ENCODE assay signal across 1 cellular context in genomic region chr12:49040364-49040855, GRCh38.
A peak's percentile ranks its signal among the peaks of the same experiment; 100 is the strongest.
TF ChIP-seq lines count a peak whose summit lies in the region.

No MANE protein-coding gene starts in this region.

TF ChIP-seq in HepG2, 621 proteins besides CTCF, POLR2A, EP300 and RAD21:
- TF ChIP-seq AGO2 (optimal IDR thresholded peaks at IDR 0.05; ENCODE audit: low read depth, low read length) (peak; percentile 19), RBAK (CRISPR knock-in tag; IDR thresholded peaks at IDR 0.05) (no peak)
